In the genomic region with DNA sequence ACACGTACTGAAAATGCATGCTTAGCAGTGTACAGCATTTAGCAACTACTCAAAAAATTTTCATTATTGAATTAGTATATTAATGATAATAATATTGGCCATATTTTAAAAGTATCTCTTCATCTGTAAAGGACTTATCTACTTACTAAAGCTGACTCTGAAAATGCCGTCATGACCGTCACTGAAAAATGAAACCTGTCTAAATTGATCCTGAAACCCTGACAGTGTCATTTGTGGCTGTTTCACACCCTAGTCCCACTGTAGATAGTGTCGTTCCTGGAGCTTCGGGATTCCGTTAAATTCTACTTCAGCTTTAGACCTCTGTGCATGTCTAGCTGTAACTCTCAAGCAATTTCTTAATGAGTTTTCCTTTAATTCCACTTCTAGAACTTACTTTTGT, we compare ENCODE assay signal across 20 cellular contexts.
DNase-seq lines count a peak whose midpoint lies in the region; ATAC-seq and TF ChIP-seq lines count a peak whose summit lies in the region.
"Had no signal": no experiment of that assay in that cellular context is flagged by ENCODE, and none has a peak within 500 bp of the region (broad histone marks: within the 10 kb centered on the region; RNA-seq: fewer than 3 reads in every experiment).

No MANE protein-coding gene starts in this region.

- ATAC-seq in GM19351 (IDR thresholded peaks at IDR 0.05; ENCODE audit: unreplicated experiment) (peak; percentile 83), HG02642 (IDR thresholded peaks at IDR 0.05; ENCODE audit: poor library complexity, unreplicated experiment) (peak; percentile 58), HG03558 (IDR thresholded peaks at IDR 0.05; ENCODE audit: extremely low read depth, unreplicated experiment) (peak; percentile 58), GM19328 (IDR thresholded peaks at IDR 0.05; ENCODE audit: unreplicated experiment) (no peak)
- ATAC-seq: activated naive CD4-positive, alpha-beta T cell treated with anti-CD3 and anti-CD28 coated beads, Interleukin-2, amount 50 U/mL, for 72 hours; CD8-positive, alpha-beta T cell; heart left ventricle had no signal

- peak; percentile 45 for DNase-seq in GM13977 (ENCODE audit: low spot score)
- DNase-seq in HK-2 (ENCODE audit: unreplicated experiment), result no peak
- DNase-seq in NCI-H524 treated with DMSO at 0.1 percent for 48 hours (lab: John Stamatoyannopoulos, UW), result no peak
- DNase-seq in activated gamma-delta T cell treated with Interleukin-2 at 50 U/mL for 16 hours, result no peak
- DNase-seq: activated CD4-positive, alpha-beta T cell treated with anti-CD3 and anti-CD28 coated beads for 1 hour; brain microvascular endothelial cell; CD8-positive, alpha-beta T cell; dorsolateral prefrontal cortex; esophagus squamous epithelium; heart left ventricle; islet precursor cell; NCI-H1105; NCI-H226; retina; SHP77 treated with DMSO at 0.1 percent for 48 hours had no signal

- in situ Hi-C loops in GM13977 (cut with MboI; ENCODE audit: low pct_unique_long_range_greater_than_20kb, low sequenced_read_pairs, unreplicated experiment), result no loop called here

- no peak for TF ChIP-seq CTCF in GM13977 (IDR thresholded peaks at IDR 0.05; ENCODE audit: extremely low read depth, insufficient read depth, missing control alignments)
